ENCODE assay signal across 11 cellular contexts in genomic region chr2:54634012-54634411, GRCh38.
A peak's percentile ranks its signal among the peaks of the same experiment; 100 is the strongest.
DNase-seq lines count a peak whose midpoint lies in the region; ATAC-seq and TF ChIP-seq lines count a peak whose summit lies in the region.
"Had no signal": no experiment of that assay in that cellular context is flagged by ENCODE, and none has a peak within 500 bp of the region (broad histone marks: within the 10 kb centered on the region; RNA-seq: fewer than 3 reads in every experiment).

No MANE protein-coding gene starts in this region.

- no peaks in the 10 kb centered on the region for H3K27me3 ChIP-seq in BLaER1 treated with 17β-estradiol and CSF1 and Interleukin-3, amounts not matched to agents 10 nM and 100 nM
- H3K27me3 ChIP-seq in KMS-11 (ENCODE audit: insufficient read depth, low read depth): no peaks in the 10 kb centered on the region
- H3K27me3 ChIP-seq in colonic mucosa: no peaks in the 10 kb centered on the region
- H3K27me3 ChIP-seq in parathyroid adenoma (ENCODE audit: control insufficient read depth, insufficient read depth, low read length): no peaks in the 10 kb centered on the region

- H3K79me2 ChIP-seq in KMS-11 (ENCODE audit: insufficient read depth, low read depth) (peaks cover 74% of the 10 kb centered on the region), parathyroid adenoma (peaks cover 34% of the 10 kb centered on the region)

- H3K4me2 ChIP-seq in BLaER1 treated with 17β-estradiol and CSF1 and Interleukin-3, amounts not matched to agents 10 nM and 100 nM: peak overlapping the region; percentile 72 to 93 (median 78)
- H3K4me2 ChIP-seq in KMS-11 (peak overlapping the region; percentile 99), parathyroid adenoma (ENCODE audit: low read length) (no peak overlapping the region)

- H4K20me1 ChIP-seq in BLaER1 treated with 17β-estradiol and CSF1 and Interleukin-3, amounts not matched to agents 10 nM and 100 nM: peaks cover 0 to 82% (median 43%) of the 10 kb centered on the region in 11 experiments; a peak in 14 of 22 replicates
- no peaks in the 10 kb centered on the region for H4K20me1 ChIP-seq in KMS-11 (ENCODE audit: insufficient read depth)

- no peak for TF ChIP-seq CTCF in KMS-11 (conservative IDR thresholded peaks at IDR 0.05; ENCODE audit: low read depth, low read length)
- no peak for TF ChIP-seq CTCF in colonic mucosa (IDR thresholded peaks at IDR 0.05)
- no peak for TF ChIP-seq CTCF in parathyroid adenoma (IDR thresholded peaks at IDR 0.05)

- peak overlapping the region in 9 of 11 experiments; percentile 52 to 84 (median 76); a peak in 17 of 22 replicates for H3K27ac ChIP-seq in BLaER1 treated with 17β-estradiol and CSF1 and Interleukin-3, amounts not matched to agents 10 nM and 100 nM
- peak overlapping the region; percentile 91 for H3K27ac ChIP-seq in KMS-11
- H3K27ac ChIP-seq in colonic mucosa: peak overlapping the region; percentile 16
- H3K27ac ChIP-seq in parathyroid adenoma: peak overlapping the region; percentile 80

- peak overlapping the region in 8 of 11 experiments; percentile 52 to 77 (median 67); a peak in 16 of 22 replicates for H3K9ac ChIP-seq in BLaER1 treated with 17β-estradiol and CSF1 and Interleukin-3, amounts not matched to agents 10 nM and 100 nM
- H3K9ac ChIP-seq in KMS-11: peak overlapping the region; percentile 53
- peak overlapping the region in 1 of 2 donors; percentile 15 for H3K9ac ChIP-seq in colonic mucosa (ENCODE audit: low read depth in 2 of 2, low read length in 2 of 2)
- H3K9ac ChIP-seq in parathyroid adenoma: no peak overlapping the region

- DNase-seq in colonic mucosa (no peak), SHP77 (lab: John Stamatoyannopoulos, UW) (no peak), T1000 (lab: John Stamatoyannopoulos, UW) (no peak), ureter (ENCODE audit: low spot score) (no peak)
- DNase-seq: cortex of kidney, immature natural killer cell, OCI-M1 had no signal

- intact Hi-C loops in colonic mucosa (cut with DNase I): no loop called here

- peaks cover 32 to 100% (median 92%) of the 10 kb centered on the region in 11 experiments for H3K36me3 ChIP-seq in BLaER1 treated with 17β-estradiol and CSF1 and Interleukin-3, amounts not matched to agents 10 nM and 100 nM
- peaks cover 19% of the 10 kb centered on the region; the same call in 1 of the 2 replicates for H3K36me3 ChIP-seq in KMS-11 (ENCODE audit: insufficient read depth)
- peaks cover 33% of the 10 kb centered on the region for H3K36me3 ChIP-seq in colonic mucosa
- no peaks in the 10 kb centered on the region for H3K36me3 ChIP-seq in parathyroid adenoma (ENCODE audit: control insufficient read depth, insufficient read depth, low read length)

- H3K4me1 ChIP-seq in BLaER1 treated with 17β-estradiol and CSF1 and Interleukin-3, amounts not matched to agents 10 nM and 100 nM: peaks cover 86 to 100% (median 100%) of the 10 kb centered on the region in 10 experiments
- peaks cover 99% of the 10 kb centered on the region for H3K4me1 ChIP-seq in KMS-11 (ENCODE audit: low read depth, poor library complexity, severe bottlenecking)
- H3K4me1 ChIP-seq in colonic mucosa: no peaks in the 10 kb centered on the region
- peaks cover 41% of the 10 kb centered on the region for H3K4me1 ChIP-seq in parathyroid adenoma

- ATAC-seq in HG02852 (IDR thresholded peaks at IDR 0.05; ENCODE audit: unreplicated experiment): no peak

- H2AFZ ChIP-seq in KMS-11 (ENCODE audit: low read depth) (no peak overlapping the region), parathyroid adenoma (no peak overlapping the region)

- H3K4me3 ChIP-seq in BLaER1 treated with 17β-estradiol and CSF1 and Interleukin-3, amounts not matched to agents 10 nM and 100 nM: peak overlapping the region in 7 of 10 experiments; percentile 1 to 52 (median 33); a peak in 8 of 20 replicates
- H3K4me3 ChIP-seq in KMS-11 (IDR thresholded peaks at IDR 0.05; ENCODE audit: insufficient read depth, low read depth, low read length) (no peak overlapping the region), colonic mucosa (no peak overlapping the region), parathyroid adenoma (ENCODE audit: low read depth, low read length) (no peak overlapping the region)

- H3K9me3 ChIP-seq in BLaER1 treated with 17β-estradiol and CSF1 and Interleukin-3, amounts not matched to agents 10 nM and 100 nM (replicated peaks in 1 of 11): no peaks in the 10 kb centered on the region
- H3K9me3 ChIP-seq in colonic mucosa (no peaks in the 10 kb centered on the region), parathyroid adenoma (ENCODE audit: control insufficient read depth, low read length) (no peaks in the 10 kb centered on the region)

Comparison
In these comparisons a context has a peak if more than half of its experiments do, and no peak if none do; other contexts are left out.
1. H3K27ac ChIP-seq: peak in every context shown above with its lines; median percentile 91 in KMS-11; 80 in parathyroid adenoma; 76 in BLaER1 treated with 17β-estradiol and CSF1 and Interleukin-3, amounts not matched to agents 10 nM and 100 nM; 16 in colonic mucosa.
2. H3K4me3 ChIP-seq: peak in BLaER1 treated with 17β-estradiol and CSF1 and Interleukin-3, amounts not matched to agents 10 nM and 100 nM (7 of 10); none in KMS-11 (single experiment), colonic mucosa (single experiment) and parathyroid adenoma (single experiment).